1 cellular context compared by ENCODE assay signal in the genomic region with DNA sequence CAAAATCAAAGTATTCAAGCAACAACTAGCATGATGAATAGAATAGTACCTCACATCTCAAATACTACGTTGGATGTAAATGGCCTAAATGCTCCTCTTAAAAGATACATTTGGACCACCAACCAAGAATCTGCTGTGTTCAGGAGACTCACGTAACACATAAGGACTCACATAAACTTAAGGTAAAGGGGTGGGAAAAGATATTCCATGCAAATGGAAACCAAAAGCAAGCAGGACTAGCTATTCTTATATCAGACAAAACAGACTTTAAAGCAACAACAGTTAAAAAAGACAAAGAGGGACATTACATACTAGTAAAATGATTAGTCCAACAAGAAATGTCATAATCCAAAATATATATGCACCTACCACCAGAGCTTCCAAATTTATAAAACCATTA.
A peak's percentile ranks its signal among the peaks of the same experiment; 100 is the strongest.
TF ChIP-seq lines count a peak whose summit lies in the region.

No MANE protein-coding gene starts in this region.

TF ChIP-seq in K562, 482 proteins besides CTCF, POLR2A, EP300 and RAD21:
- TF ChIP-seq ZNF75A (CRISPR knock-in tag; IDR thresholded peaks at IDR 0.05), result peak; percentile 90
TF ChIP-seq in K562: peak in this region for 1; not testable (repeated sequence) for 481.
